ENCODE assay signal across 10 cellular contexts in genomic region chr2:46878886-46879285, GRCh38. TPM values are rescaled to one million over a fixed set of nuclear protein-coding genes. Genes with fewer than 3 reads are reported as not detected.
A peak's percentile ranks its signal among the peaks of the same experiment; 100 is the strongest.
DNase-seq lines count a peak whose midpoint lies in the region; ATAC-seq and TF ChIP-seq lines count a peak whose summit lies in the region.
"Had no signal": no experiment of that assay in that cellular context is flagged by ENCODE, and none has a peak within 500 bp of the region (broad histone marks: within the 10 kb centered on the region; RNA-seq: fewer than 3 reads in every experiment).

No MANE protein-coding gene starts in this region.

- H3K36me3 ChIP-seq in adipocyte (ENCODE audit: control insufficient read depth, insufficient read depth, low read length, severe bottlenecking) (no peaks in the 10 kb centered on the region), heart left ventricle (no peaks in the 10 kb centered on the region)
- H3K36me3 ChIP-seq: BLaER1 treated with 17β-estradiol and CSF1 and Interleukin-3, amounts not matched to agents 10 nM and 100 nM had no signal

- intact Hi-C loops in heart left ventricle (cut with DNase I): loop anchor here in 7 of 10 donors (5.0 kb wide), 5 partner anchors 67 to 232 kb away; no protein-coding TSS in a partner anchor

- 42 to 52% (median 49%) methylated on average over 7 to 8 of the region's 8 CpGs for WGBS in heart left ventricle, 4 donors

- H3K4me3 ChIP-seq in adipocyte (ENCODE audit: low read length): no peak overlapping the region
- no peak overlapping the region for H3K4me3 ChIP-seq in heart left ventricle
- H3K4me3 ChIP-seq: BLaER1 treated with 17β-estradiol and CSF1 and Interleukin-3, amounts not matched to agents 10 nM and 100 nM had no signal

- ATAC-seq in heart left ventricle (peak; percentile 23 to 75 (median 52)), HG03097 (IDR thresholded peaks at IDR 0.05; ENCODE audit: low FRiP score, unreplicated experiment) (no peak)

- no peaks in the 10 kb centered on the region for H3K27me3 ChIP-seq in adipocyte (replicated peaks; ENCODE audit: control insufficient read depth, insufficient read depth, low read length)
- no peaks in the 10 kb centered on the region for H3K27me3 ChIP-seq in heart left ventricle
- H3K27me3 ChIP-seq: BLaER1 treated with 17β-estradiol and CSF1 and Interleukin-3, amounts not matched to agents 10 nM and 100 nM had no signal

- DNase-seq in COLO829 (ENCODE audit: low spot score): peak; percentile 53
- peak; percentile 54 for DNase-seq in adipocyte (ENCODE audit: low read depth)
- DNase-seq in heart left ventricle: peak; percentile 73 to 88 (median 85)
- DNase-seq in nucleus accumbens (lab: John Stamatoyannopoulos, UW): peak in 44 of 56 donors; percentile 13 to 79 (median 42)
- no peak for DNase-seq in activated naive CD4-positive, alpha-beta T cell (lab: John Stamatoyannopoulos, UW)
- no peak for DNase-seq in activated CD4-positive, CD25-positive, alpha-beta regulatory T cell (lab: John Stamatoyannopoulos, UW)
- no peak for DNase-seq in COR-L47 (lab: John Stamatoyannopoulos, UW)
- DNase-seq: activated gamma-delta T cell treated with Interleukin-2 at 50 U/mL for 16 hours had no signal

- no peaks in the 10 kb centered on the region for H3K9me3 ChIP-seq in adipocyte (ENCODE audit: control insufficient read depth, low read length)
- no peaks in the 10 kb centered on the region for H3K9me3 ChIP-seq in heart left ventricle
- H3K9me3 ChIP-seq: BLaER1 treated with 17β-estradiol and CSF1 and Interleukin-3, amounts not matched to agents 10 nM and 100 nM had no signal

- peaks cover 51% of the 10 kb centered on the region for H3K4me1 ChIP-seq in adipocyte (ENCODE audit: control insufficient read depth, insufficient read depth, low read length)
- H3K4me1 ChIP-seq in heart left ventricle: peaks cover 6 to 68% (median 51%) of the 10 kb centered on the region in 12 donors

- H3K27ac ChIP-seq in heart left ventricle: peak overlapping the region in 7 of 12 donors; percentile 33 to 58 (median 45)
- H3K27ac ChIP-seq: BLaER1 treated with 17β-estradiol and CSF1 and Interleukin-3, amounts not matched to agents 10 nM and 100 nM had no signal

- H3K9ac ChIP-seq in adipocyte (ENCODE audit: low read length): peak overlapping the region; percentile 58
- H3K9ac ChIP-seq: BLaER1 treated with 17β-estradiol and CSF1 and Interleukin-3, amounts not matched to agents 10 nM and 100 nM had no signal

- TF ChIP-seq CTCF in heart left ventricle (IDR thresholded peaks at IDR 0.05): no peak

- no peak for TF ChIP-seq POLR2A in heart left ventricle (IDR thresholded peaks at IDR 0.05)

RNA-seq across cellular contexts. Expression of gene MCFD2, which starts 36.7 kb away (rescaled TPM):
- 10 to 100 TPM; 47.4 to 88.8 (median 63.4) TPM for total RNA-seq in heart left ventricle
- 100 to 1,000 TPM in 1 of 2 donors, 10 to 100 TPM in 1; 16.1 to 113 TPM for polyA plus RNA-seq in heart left ventricle

Comparison
In these comparisons a context has a peak if more than half of its experiments do, and no peak if none do; other contexts are left out.
1. DNase-seq: peak in COLO829 (single experiment), adipocyte (single experiment), heart left ventricle (5 of 5) and nucleus accumbens (44 of 56); none in activated naive CD4-positive, alpha-beta T cell (0 of 4), activated CD4-positive, CD25-positive, alpha-beta regulatory T cell (0 of 4) and COR-L47 (single experiment).